ENCODE assay signal across 12 cellular contexts in genomic region chr13:36675213-36675536, GRCh38. TPM values are rescaled to one million over a fixed set of nuclear protein-coding genes. Genes with fewer than 3 reads are reported as not detected.
"Had no signal": no experiment of that assay in that cellular context is flagged by ENCODE, and none has a peak within 500 bp of the region (broad histone marks: within the 10 kb centered on the region; RNA-seq: fewer than 3 reads in every experiment).

No MANE protein-coding gene starts in this region.

- ATAC-seq: stimulated activated memory B cell treated with anti-CD40 and anti-IgM and Interleukin-4, amounts not matched to agents 10 μg/mL and 1 μg/mL and 100 μg/mL, for 72 hours; T-cell had no signal

- H3K27ac Mint-ChIP-seq: activated CD4-positive, alpha-beta memory T cell treated with anti-CD3 and anti-CD28 coated beads, Interleukin-2, amount 10 ng/mL, durations not matched to agents 7 days and 5 days; activated naive CD8-positive, alpha-beta T cell treated with anti-CD3 and anti-CD28 coated beads, Interleukin-2, amount 10 ng/mL, durations not matched to agents 7 days and 5 days; stimulated activated memory B cell treated with anti-CD40 and anti-IgM and Interleukin-4, amounts not matched to agents 10 μg/mL and 1 μg/mL and 100 μg/mL, for 72 hours; T-cell had no signal

- H3K4me3 Mint-ChIP-seq: activated CD4-positive, alpha-beta memory T cell treated with anti-CD3 and anti-CD28 coated beads, Interleukin-2, amount 10 ng/mL, durations not matched to agents 7 days and 5 days; activated naive CD8-positive, alpha-beta T cell treated with anti-CD3 and anti-CD28 coated beads, Interleukin-2, amount 10 ng/mL, durations not matched to agents 7 days and 5 days; stimulated activated memory B cell treated with anti-CD40 and anti-IgM and Interleukin-4, amounts not matched to agents 10 μg/mL and 1 μg/mL and 100 μg/mL, for 72 hours; T-cell had no signal

- H3K9me3 Mint-ChIP-seq: T-cell had no signal

- H3K4me1 Mint-ChIP-seq: activated naive CD8-positive, alpha-beta T cell treated with anti-CD3 and anti-CD28 coated beads, Interleukin-2, amount 10 ng/mL, durations not matched to agents 7 days and 5 days; stimulated activated memory B cell treated with anti-CD40 and anti-IgM and Interleukin-4, amounts not matched to agents 10 μg/mL and 1 μg/mL and 100 μg/mL, for 72 hours had no signal

- H3K36me3 ChIP-seq: heart right ventricle, left ventricle myocardium inferior, transverse colon had no signal

- H3K36me3 Mint-ChIP-seq: activated naive CD8-positive, alpha-beta T cell treated with anti-CD3 and anti-CD28 coated beads, Interleukin-2, amount 10 ng/mL, durations not matched to agents 7 days and 5 days; stimulated activated memory B cell treated with anti-CD40 and anti-IgM and Interleukin-4, amounts not matched to agents 10 μg/mL and 1 μg/mL and 100 μg/mL, for 72 hours; T-cell had no signal

- H3K9me3 ChIP-seq: heart right ventricle, left ventricle myocardium inferior, transverse colon had no signal

- H3K4me3 ChIP-seq: transverse colon had no signal

- H3K27ac ChIP-seq: heart right ventricle, left ventricle myocardium inferior, transverse colon had no signal

- DNase-seq: activated CD4-positive, alpha-beta memory T cell treated with anti-CD3 and anti-CD28 coated beads, Interleukin-2, amount 10 ng/mL, durations not matched to agents 7 days and 5 days; activated gamma-delta T cell treated with Interleukin-2 at 50 U/mL for 16 hours; activated naive CD8-positive, alpha-beta T cell treated with anti-CD3 and anti-CD28 coated beads, Interleukin-2, amount 10 ng/mL, durations not matched to agents 7 days and 5 days; activated T-cell treated with anti-CD3 and anti-CD28 coated beads, Interleukin-2, amount 50 U/mL, for 48 hours; anterior cingulate cortex; heart right ventricle; left ventricle myocardium inferior; T-cell; T1000; transverse colon had no signal

- H3K4me1 ChIP-seq: left ventricle myocardium inferior had no signal

RNA-seq across cellular contexts. Expression of gene SERTM1, which starts 1.4 kb away (rescaled TPM):
- total RNA-seq: activated CD4-positive, alpha-beta memory T cell treated with anti-CD3 and anti-CD28 coated beads, Interleukin-2, amount 10 ng/mL, durations not matched to agents 7 days and 5 days; activated naive CD8-positive, alpha-beta T cell treated with anti-CD3 and anti-CD28 coated beads, Interleukin-2, amount 10 ng/mL, durations not matched to agents 7 days and 5 days; fibroblast of lung; T-cell had no signal
